ENCODE assay signal across 19 cellular contexts in genomic region chr19:6059396-6059947, GRCh38. TPM values are rescaled to one million over a fixed set of nuclear protein-coding genes. Genes with fewer than 3 reads are reported as not detected.
DNase-seq lines count a peak whose midpoint lies in the region; ATAC-seq and TF ChIP-seq lines count a peak whose summit lies in the region.
"Had no signal": no experiment of that assay in that cellular context is flagged by ENCODE, and none has a peak within 500 bp of the region (broad histone marks: within the 10 kb centered on the region; RNA-seq: fewer than 3 reads in every experiment).

No MANE protein-coding gene starts in this region.

- peak overlapping the region; percentile 100 for H3K27ac ChIP-seq in RWPE1
- peak overlapping the region; percentile 96 to 98 (median 97) for H3K27ac ChIP-seq in gastroesophageal sphincter
- H3K27ac ChIP-seq: body of pancreas, KMS-11, parathyroid adenoma had no signal

- intact Hi-C loops in CD14-positive monocyte (cut with micrococcal nuclease): loop anchor here in 1 of 2 donors (10.0 kb wide), 1 partner anchor 155 kb away; the partner anchor contains the start of genes NDUFA11 and VMAC

- POLR2A ChIA-PET in RWPE1 (lab: Yijun Ruan, JAX; ENCODE audit: low non-redundant PET): no interaction called here

- H3K4me3 ChIP-seq in gastroesophageal sphincter: no peak overlapping the region
- H3K4me3 ChIP-seq: body of pancreas, dorsolateral prefrontal cortex had no signal

- no peak for TF ChIP-seq EP300 in gastroesophageal sphincter (IDR thresholded peaks at IDR 0.05)

- WGBS in gastroesophageal sphincter (ENCODE audit: low coverage in 1 of 2), 2 donors: 52 to 71% methylated on average over 3 to 5 of the region's 6 CpGs

- no peaks in the 10 kb centered on the region for H3K9me3 ChIP-seq in gastroesophageal sphincter
- H3K9me3 ChIP-seq: body of pancreas had no signal

- H3K4me1 ChIP-seq in gastroesophageal sphincter: peaks cover 15 to 97% (median 75%) of the 10 kb centered on the region in 3 donors

- CTCF ChIA-PET in RWPE1 (lab: Yijun Ruan, JAX): no interaction called here

- DNase-seq in CD14-positive monocyte (ENCODE audit: low spot score) (no peak), RWPE1 (ENCODE audit: low spot score) (no peak), NCI-H1417 treated with DMSO at 0.1 percent for 48 hours (lab: John Stamatoyannopoulos, UW) (no peak), AML-193 (lab: John Stamatoyannopoulos, UW) (no peak), NCI-H526 (lab: John Stamatoyannopoulos, UW) (no peak)
- no peak for DNase-seq in stimulated activated effector memory CD8-positive, alpha-beta T cell treated with anti-CD3 and anti-CD28 coated beads, Interleukin-12 subunit alpha, Interleukin-12 subunit beta, amount 100 ng/mL, for 72 hours (ENCODE audit: low spot score in 2 of 2)
- DNase-seq: activated CD4-positive, alpha-beta memory T cell treated with anti-CD3 and anti-CD28 coated beads for 36 hours; activated naive CD4-positive, alpha-beta T cell treated with Interleukin-2 at 50 U/mL for 16 hours; hippocampal formation; kidney glomerular epithelial cell; NCI-H1092 treated with DMSO at 0.1 percent for 48 hours; stimulated activated naive CD4-positive, alpha-beta T cell; SW 1271 had no signal

- H3K9me3 Mint-ChIP-seq in CD14-positive monocyte: peaks cover 0 to 3% (median 0%) of the 10 kb centered on the region in 7 donors
- no peaks in the 10 kb centered on the region for H3K9me3 Mint-ChIP-seq in stimulated activated effector memory CD8-positive, alpha-beta T cell treated with anti-CD3 and anti-CD28 coated beads, Interleukin-12 subunit alpha, Interleukin-12 subunit beta, amount 100 ng/mL, for 72 hours
- H3K9me3 Mint-ChIP-seq: activated CD4-positive, alpha-beta memory T cell treated with anti-CD3 and anti-CD28 coated beads for 36 hours had no signal

- H3K27me3 ChIP-seq in gastroesophageal sphincter: no peaks in the 10 kb centered on the region
- H3K27me3 ChIP-seq: body of pancreas had no signal

- ATAC-seq in gastroesophageal sphincter: no peak
- ATAC-seq in stimulated activated effector memory CD8-positive, alpha-beta T cell treated with anti-CD3 and anti-CD28 coated beads, Interleukin-12 subunit alpha, Interleukin-12 subunit beta, amount 100 ng/mL, for 72 hours: no peak
- ATAC-seq: body of pancreas, Panc1 had no signal

- H3K4me3 Mint-ChIP-seq in CD14-positive monocyte: peak overlapping the region in 1 of 2 donors; percentile 5
- peak overlapping the region; percentile 79 for H3K4me3 Mint-ChIP-seq in stimulated activated effector memory CD8-positive, alpha-beta T cell treated with anti-CD3 and anti-CD28 coated beads, Interleukin-12 subunit alpha, Interleukin-12 subunit beta, amount 100 ng/mL, for 72 hours

- TF ChIP-seq CTCF in CD14-positive monocyte (IDR thresholded peaks at IDR 0.05) (no peak), RWPE1 (conservative IDR thresholded peaks at IDR 0.05; ENCODE audit: low read depth) (no peak), gastroesophageal sphincter (IDR thresholded peaks at IDR 0.05) (no peak)

- H3K27me3 Mint-ChIP-seq in CD14-positive monocyte (ENCODE audit: low read depth in 3 of 3): peaks cover 0 to 14% (median 0%) of the 10 kb centered on the region in 3 donors

- no peaks in the 10 kb centered on the region for H3K36me3 ChIP-seq in gastroesophageal sphincter

- peaks cover 89% of the 10 kb centered on the region for H3K4me1 Mint-ChIP-seq in CD14-positive monocyte
- peaks cover 64% of the 10 kb centered on the region for H3K4me1 Mint-ChIP-seq in stimulated activated effector memory CD8-positive, alpha-beta T cell treated with anti-CD3 and anti-CD28 coated beads, Interleukin-12 subunit alpha, Interleukin-12 subunit beta, amount 100 ng/mL, for 72 hours

- peaks cover 16 to 47% of the 10 kb centered on the region in 2 donors for H3K36me3 Mint-ChIP-seq in CD14-positive monocyte
- peaks cover 7% of the 10 kb centered on the region for H3K36me3 Mint-ChIP-seq in stimulated activated effector memory CD8-positive, alpha-beta T cell treated with anti-CD3 and anti-CD28 coated beads, Interleukin-12 subunit alpha, Interleukin-12 subunit beta, amount 100 ng/mL, for 72 hours
- H3K36me3 Mint-ChIP-seq: activated CD4-positive, alpha-beta memory T cell treated with anti-CD3 and anti-CD28 coated beads for 36 hours had no signal

- TF ChIP-seq POLR2A in gastroesophageal sphincter (IDR thresholded peaks at IDR 0.05): no peak

- peak overlapping the region in 6 of 7 donors; percentile 21 to 99 (median 99) for H3K27ac Mint-ChIP-seq in CD14-positive monocyte
- H3K27ac Mint-ChIP-seq in stimulated activated effector memory CD8-positive, alpha-beta T cell treated with anti-CD3 and anti-CD28 coated beads, Interleukin-12 subunit alpha, Interleukin-12 subunit beta, amount 100 ng/mL, for 72 hours: peak overlapping the region; percentile 94
- H3K27ac Mint-ChIP-seq: activated CD4-positive, alpha-beta memory T cell treated with anti-CD3 and anti-CD28 coated beads for 36 hours had no signal

RNA-seq across cellular contexts. Expression of gene RFX2, which starts 50.8 kb away (rescaled TPM):
- polyA plus RNA-seq in CD14-positive monocyte: 1 to 10 TPM; 5.7 to 8.7 TPM
- total RNA-seq in gastroesophageal sphincter: 10 to 100 TPM; 18.7 to 49.1 (median 37.6) TPM
